In the genomic region with DNA sequence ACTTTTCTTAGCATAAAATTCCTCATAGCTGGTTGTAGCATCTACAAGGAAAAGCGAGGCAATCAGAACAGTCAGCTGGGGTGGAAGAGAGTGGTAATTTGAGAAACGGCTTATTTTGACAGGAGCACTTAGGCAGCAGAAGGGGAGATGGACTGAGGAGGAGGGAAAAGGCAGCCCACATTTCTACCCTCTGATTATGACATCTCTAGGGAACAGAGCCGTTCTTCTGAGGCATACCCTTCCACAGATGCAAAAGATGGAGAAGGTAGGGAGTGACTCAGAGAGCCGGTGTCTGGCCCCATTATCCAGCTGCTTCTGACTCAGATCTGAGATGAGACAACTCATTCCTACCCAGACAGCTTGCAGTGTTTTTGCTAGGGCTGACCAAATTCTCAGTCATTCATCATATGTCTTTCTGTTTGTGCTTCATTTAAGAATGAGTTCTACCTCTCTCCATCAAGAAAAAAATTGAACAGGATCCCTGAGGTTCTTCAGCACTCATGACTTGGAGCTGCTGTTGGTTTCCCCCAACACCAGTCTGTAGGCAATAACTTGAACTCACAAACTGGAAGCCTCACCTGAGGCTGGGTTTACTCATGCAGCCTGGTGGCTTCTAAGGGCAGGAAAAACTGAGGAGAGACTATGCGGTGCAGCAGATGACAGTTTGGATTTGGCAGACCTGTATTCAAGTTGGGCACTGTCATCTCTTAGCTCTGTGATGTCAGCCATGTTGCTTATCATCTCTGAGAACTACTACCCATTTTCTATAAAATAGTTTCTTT, we compare ENCODE assay signal across 11 cellular contexts. TPM values are rescaled to one million over a fixed set of nuclear protein-coding genes. Genes with fewer than 3 reads are reported as not detected.
A peak's percentile ranks its signal among the peaks of the same experiment; 100 is the strongest.
DNase-seq lines count a peak whose midpoint lies in the region; ATAC-seq and TF ChIP-seq lines count a peak whose summit lies in the region.
"Had no signal": no experiment of that assay in that cellular context is flagged by ENCODE, and none has a peak within 500 bp of the region (broad histone marks: within the 10 kb centered on the region; RNA-seq: fewer than 3 reads in every experiment).

No MANE protein-coding gene starts in this region.

- WGBS in body of pancreas, 2 donors = 57 to 63% methylated on average over 5 of the region's 5 CpGs

- TF ChIP-seq POLR2A in body of pancreas (IDR thresholded peaks at IDR 0.05) = no peak

- H3K9me3 ChIP-seq in OCI-LY3 (ENCODE audit: insufficient read depth, low read length) = no peaks in the 10 kb centered on the region
- H3K9me3 ChIP-seq in body of pancreas = no peaks in the 10 kb centered on the region

- peak; percentile 88 for ATAC-seq in GM19463 (IDR thresholded peaks at IDR 0.05; ENCODE audit: unreplicated experiment)
- peak; percentile 99 for ATAC-seq in foreskin keratinocyte
- ATAC-seq in GM21423 (IDR thresholded peaks at IDR 0.05; ENCODE audit: unreplicated experiment) = no peak
- no peak for ATAC-seq in body of pancreas

- peak overlapping the region; percentile 28; the same call in 1 of the 2 replicates for H2AFZ ChIP-seq in OCI-LY3 (ENCODE audit: low read depth, low read length)

- no peaks in the 10 kb centered on the region for H3K36me3 ChIP-seq in OCI-LY3 (replicated peaks; ENCODE audit: low read depth, low read length)
- H3K36me3 ChIP-seq in body of pancreas (replicated peaks in 1 of 2; ENCODE audit: insufficient read depth in 1 of 2, low read depth in 2 of 2) = no peaks in the 10 kb centered on the region

- TF ChIP-seq CTCF in OCI-LY3 (IDR thresholded peaks at IDR 0.05; ENCODE audit: low read depth, low read length) = no peak
- TF ChIP-seq CTCF in foreskin keratinocyte (conservative IDR thresholded peaks at IDR 0.05) = no peak
- no peak for TF ChIP-seq CTCF in body of pancreas (IDR thresholded peaks at IDR 0.05)

- H4K20me1 ChIP-seq in OCI-LY3 (ENCODE audit: insufficient read depth, low read length) = no peaks in the 10 kb centered on the region

- intact Hi-C loops in body of pancreas (cut with DNase I) = no loop called here

- peaks cover under 1% of the 10 kb centered on the region; the same call in 1 of the 2 replicates for H3K27me3 ChIP-seq in OCI-LY3 (ENCODE audit: low read depth, low read length)
- H3K27me3 ChIP-seq in foreskin keratinocyte = peaks cover 31% of the 10 kb centered on the region
- no peaks in the 10 kb centered on the region for H3K27me3 ChIP-seq in body of pancreas

- H3K4me1 ChIP-seq in OCI-LY3 (ENCODE audit: low read length) (peaks cover 40% of the 10 kb centered on the region), foreskin keratinocyte (peaks cover 10% of the 10 kb centered on the region), body of pancreas (no peaks in the 10 kb centered on the region)

- DNase-seq in AG08396 (ENCODE audit: low spot score) = peak; percentile 73
- DNase-seq in foreskin keratinocyte = peak; percentile 96 to 97
- DNase-seq in substantia nigra (lab: John Stamatoyannopoulos, UW) = no peak
- no peak for DNase-seq in body of pancreas
- DNase-seq in epidermal melanocyte (ENCODE audit: insufficient read length, low spot score) = no peak
- DNase-seq: activated B cell treated with CpG ODN at 0.5 μM for 24 hours, retina had no signal

- H3K79me2 ChIP-seq in OCI-LY3 (ENCODE audit: low read length) = no peaks in the 10 kb centered on the region

- peak overlapping the region; percentile 80 for H3K27ac ChIP-seq in OCI-LY3 (ENCODE audit: low read length)
- peak overlapping the region; percentile 36 for H3K27ac ChIP-seq in foreskin keratinocyte
- no peak overlapping the region for H3K27ac ChIP-seq in substantia nigra (ENCODE audit: low read depth, low read length, poor library complexity, severe bottlenecking)
- H3K27ac ChIP-seq in body of pancreas = no peak overlapping the region
- H3K27ac ChIP-seq: KMS-11 had no signal

- H3K9ac ChIP-seq in OCI-LY3 (ENCODE audit: low read length) = peak overlapping the region; percentile 29
- H3K9ac ChIP-seq: KMS-11 had no signal

- H3K4me3 ChIP-seq in OCI-LY3 (ENCODE audit: low read length) (peak overlapping the region; percentile 29), body of pancreas (no peak overlapping the region)

- H3K4me2 ChIP-seq in OCI-LY3 (ENCODE audit: low read length) = peak overlapping the region; percentile 71
- H3K4me2 ChIP-seq: KMS-11 had no signal

RNA-seq across cellular contexts. Expression of a gene that starts 15.9 kb away (rescaled TPM):
- total RNA-seq in foreskin keratinocyte = 68.0 and 81.6 TPM in 2 replicates
- polyA plus RNA-seq in foreskin keratinocyte = 50.0 and 63.0 TPM in 2 replicates
- total RNA-seq in body of pancreas = 10 to 100 TPM; 41.8 to 77.1 TPM

Comparison
In these comparisons a context has a peak if more than half of its experiments do, and no peak if none do; other contexts are left out.
1. DNase-seq: peak in AG08396 (single experiment) and foreskin keratinocyte (2 of 2); none in substantia nigra (0 of 49), body of pancreas (0 of 4) and epidermal melanocyte (single experiment).
2. ATAC-seq: peak in GM19463 (single experiment) and foreskin keratinocyte (single experiment); none in GM21423 (single experiment) and body of pancreas (single experiment).
3. H3K27ac ChIP-seq: peak in OCI-LY3 (single experiment) and foreskin keratinocyte (single experiment); none in substantia nigra (single experiment) and body of pancreas (0 of 4).